In genomic region chr5:132584560-132584959, GRCh38 we compare ENCODE assay signal across 5 cellular contexts. TPM values are rescaled to one million over a fixed set of nuclear protein-coding genes. Genes with fewer than 3 reads are reported as not detected.
"Had no signal": no experiment of that assay in that cellular context is flagged by ENCODE, and none has a peak within 500 bp of the region (broad histone marks: within the 10 kb centered on the region; RNA-seq: fewer than 3 reads in every experiment).

No MANE protein-coding gene starts in this region.

RNA-seq across cellular contexts. Expression of gene IL5, which starts 41.2 kb away (rescaled TPM):
- total RNA-seq: HepG2, HT-29, HT1080, IMR-90 had no signal
- polyA plus RNA-seq: HepG2, IgD-negative memory B cell, IMR-90 had no signal
